8 cellular contexts compared by ENCODE assay signal in genomic region chr3:15271785-15272381, GRCh38.
A peak's percentile ranks its signal among the peaks of the same experiment; 100 is the strongest.
DNase-seq lines count a peak whose midpoint lies in the region; ATAC-seq and TF ChIP-seq lines count a peak whose summit lies in the region.

No MANE protein-coding gene starts in this region.

- no peaks in the 10 kb centered on the region for H3K36me3 ChIP-seq in prostate gland

- TF ChIP-seq CTCF in coronary artery (IDR thresholded peaks at IDR 0.05) (no peak), prostate gland (IDR thresholded peaks at IDR 0.05) (no peak)

- no peaks in the 10 kb centered on the region for H3K9me3 ChIP-seq in prostate gland

- WGBS in prostate gland: 78% methylated on average over 14 of the region's 14 CpGs

- TF ChIP-seq POLR2A in prostate gland (IDR thresholded peaks at IDR 0.05): no peak

- H3K4me3 ChIP-seq in coronary artery (no peak overlapping the region), prostate gland (no peak overlapping the region)

- ATAC-seq in GM18868 (IDR thresholded peaks at IDR 0.05; ENCODE audit: unreplicated experiment): peak; percentile 78
- peak; percentile 51 for ATAC-seq in HG03108 (IDR thresholded peaks at IDR 0.05; ENCODE audit: unreplicated experiment)

- H3K27me3 ChIP-seq in prostate gland (replicated peaks; ENCODE audit: insufficient read depth): no peaks in the 10 kb centered on the region

- peak; percentile 29 to 61 (median 50) for DNase-seq in activated CD4-positive, CD25-positive, alpha-beta regulatory T cell (lab: John Stamatoyannopoulos, UW)
- peak; percentile 80 for DNase-seq in coronary artery (ENCODE audit: low spot score)
- DNase-seq in stimulated activated CD4-positive, alpha-beta T cell treated with anti-CD3 and anti-CD28 coated beads, Interleukin-15, amount 100 ng/mL, for 48 hours (ENCODE audit: low read depth in 2 of 2): peak; percentile 43 to 55
- DNase-seq in mesenteric fat pad (ENCODE audit: low spot score): no peak
- DNase-seq in prostate gland (ENCODE audit: low spot score): no peak
- DNase-seq in NCI-H526 treated with DMSO at 0.1 percent for 48 hours (lab: John Stamatoyannopoulos, UW): no peak

- no peaks in the 10 kb centered on the region for H3K4me1 ChIP-seq in prostate gland (replicated peaks)

- peak overlapping the region in 1 of 2 donors; percentile 60 for H3K27ac ChIP-seq in coronary artery
- H3K27ac ChIP-seq in prostate gland: no peak overlapping the region

- intact Hi-C loops in prostate gland (cut with DNase I): no loop called here

Comparison
In these comparisons a context has a peak if more than half of its experiments do, and no peak if none do; other contexts are left out.
1. DNase-seq: peak in activated CD4-positive, CD25-positive, alpha-beta regulatory T cell (4 of 4), coronary artery (single experiment) and stimulated activated CD4-positive, alpha-beta T cell treated with anti-CD3 and anti-CD28 coated beads, Interleukin-15, amount 100 ng/mL, for 48 hours (2 of 2); none in mesenteric fat pad (single experiment), prostate gland (single experiment) and NCI-H526 treated with DMSO at 0.1 percent for 48 hours (single experiment).